Comparison of ENCODE assay signal across 17 cellular contexts in the genomic region with DNA sequence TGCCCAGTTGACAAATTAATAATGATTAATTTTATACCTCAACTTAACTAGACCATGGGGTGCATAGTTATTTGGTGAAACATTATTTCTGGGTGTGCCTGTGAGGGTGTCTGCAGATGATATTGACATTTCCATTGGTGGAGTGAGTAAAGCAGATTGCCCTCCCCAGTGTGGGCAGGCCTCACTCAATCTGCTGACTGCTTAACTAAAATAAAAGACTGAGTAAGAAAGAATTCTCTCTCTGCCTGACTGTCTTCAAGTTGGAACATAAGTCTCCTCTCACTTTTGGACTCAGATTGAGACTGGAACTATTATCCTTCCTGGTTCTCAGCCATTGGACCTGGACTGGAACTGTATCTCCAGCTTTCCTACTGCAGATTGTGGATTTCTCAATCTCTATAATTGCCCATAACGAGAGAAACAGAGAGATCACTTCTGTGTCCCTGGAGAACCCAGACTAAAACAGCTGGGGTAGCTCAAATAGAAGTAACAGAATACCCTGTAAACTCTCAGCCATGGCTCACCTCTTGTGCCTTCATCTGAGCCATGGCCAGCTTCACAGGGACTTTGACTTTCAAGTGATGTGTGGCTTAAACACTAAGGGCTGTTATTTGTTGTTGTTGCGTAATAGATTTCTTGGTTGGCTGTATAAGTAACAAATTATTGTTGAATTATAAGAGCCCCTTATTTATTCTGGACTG.
DNase-seq lines count a peak whose midpoint lies in the region; ATAC-seq and TF ChIP-seq lines count a peak whose summit lies in the region.
"Had no signal": no experiment of that assay in that cellular context is flagged by ENCODE, and none has a peak within 500 bp of the region (broad histone marks: within the 10 kb centered on the region; RNA-seq: fewer than 3 reads in every experiment).

No MANE protein-coding gene starts in this region.

- H3K9me3 Mint-ChIP-seq in nephron progenitor cell: peaks cover 12% of the 10 kb centered on the region

- TF ChIP-seq POLR2A in body of pancreas (IDR thresholded peaks at IDR 0.05): no peak

- H3K4me1 ChIP-seq in GM23248 (ENCODE audit: insufficient read depth) (no peaks in the 10 kb centered on the region), body of pancreas (no peaks in the 10 kb centered on the region), psoas muscle (no peaks in the 10 kb centered on the region)

- H2AFZ ChIP-seq in GM23248: no peak overlapping the region

- H3K4me2 ChIP-seq in GM23248 (ENCODE audit: unreplicated experiment): no peak overlapping the region

- WGBS in GM23248 (ENCODE audit: low coverage in 1 of 2, low lambda C conversion rate in 2 of 2, missing lambda C conversion rate in 2 of 2), 2 experiments: 2 to 3% methylated on average over 2 of the region's 2 CpGs
- WGBS in body of pancreas, 2 donors: 72 to 80% methylated on average over 2 of the region's 2 CpGs
- WGBS in psoas muscle, 3 donors: 19 to 29% (median 20%) methylated on average over 2 of the region's 2 CpGs

- H3K27ac ChIP-seq in GM23248: no peak overlapping the region
- no peak overlapping the region for H3K27ac ChIP-seq in body of pancreas
- H3K27ac ChIP-seq in psoas muscle: peak overlapping the region; percentile 50
- H3K27ac ChIP-seq in WERI-Rb-1: no peak overlapping the region
- H3K27ac ChIP-seq: C4-2B had no signal

- DNase-seq in NCI-H510A treated with DMSO at 0.1 percent for 48 hours (lab: John Stamatoyannopoulos, UW): peak; percentile 24
- DNase-seq in NCI-H510A (lab: John Stamatoyannopoulos, UW): no peak
- DNase-seq in GM23248: peak; percentile 0
- DNase-seq in body of pancreas: no peak
- no peak for DNase-seq in psoas muscle
- DNase-seq in WERI-Rb-1: no peak
- DNase-seq in nephron progenitor cell: no peak
- DNase-seq: Calu3; CD8-positive, alpha-beta memory T cell; MM.1S; NCI-H1048; NCI-H1417 treated with DMSO at 0.1 percent for 48 hours; NCI-H187; NCI-H526 treated with DMSO at 0.1 percent for 48 hours; SHP77 had no signal

- no peak overlapping the region for H3K4me3 Mint-ChIP-seq in nephron progenitor cell
- H3K4me3 Mint-ChIP-seq: CD8-positive, alpha-beta memory T cell had no signal

- in situ Hi-C loops in GM23248 (cut with MboI): no loop called here

- H3K36me3 Mint-ChIP-seq in nephron progenitor cell (ENCODE audit: low read depth): peaks cover 4% of the 10 kb centered on the region
- H3K36me3 Mint-ChIP-seq: CD8-positive, alpha-beta memory T cell had no signal

- no peaks in the 10 kb centered on the region for H3K4me1 Mint-ChIP-seq in nephron progenitor cell
- H3K4me1 Mint-ChIP-seq: CD8-positive, alpha-beta memory T cell had no signal

- no peak overlapping the region for H3K27ac Mint-ChIP-seq in nephron progenitor cell
- H3K27ac Mint-ChIP-seq: CD8-positive, alpha-beta memory T cell had no signal

- intact Hi-C loops in body of pancreas (cut with DNase I): no loop called here
- intact Hi-C loops in psoas muscle (cut with DNase I): no loop called here

- no peaks in the 10 kb centered on the region for H3F3A ChIP-seq in GM23248 (ENCODE audit: insufficient read depth)

- peak; percentile 21 for ATAC-seq in body of pancreas
- ATAC-seq in psoas muscle: peak; percentile 64 to 95 (median 83)
- no peak for ATAC-seq in GM21390 (IDR thresholded peaks at IDR 0.05; ENCODE audit: unreplicated experiment)

- no peaks in the 10 kb centered on the region for H3K9me2 ChIP-seq in GM23248 (ENCODE audit: insufficient read depth)

- H3K79me2 ChIP-seq in GM23248 (ENCODE audit: insufficient read depth): no peaks in the 10 kb centered on the region

- TF ChIP-seq CTCF in body of pancreas (IDR thresholded peaks at IDR 0.05) (no peak), psoas muscle (IDR thresholded peaks at IDR 0.05) (no peak), WERI-Rb-1 (IDR thresholded peaks at IDR 0.05; ENCODE audit: low read depth, low read length) (no peak), nephron progenitor cell (IDR thresholded peaks at IDR 0.05) (no peak)

- H3K9me3 ChIP-seq in GM23248 (ENCODE audit: low read depth) (no peaks in the 10 kb centered on the region), body of pancreas (no peaks in the 10 kb centered on the region), psoas muscle (no peaks in the 10 kb centered on the region), WERI-Rb-1 (ENCODE audit: severe bottlenecking) (peaks cover 6% of the 10 kb centered on the region)

- no peaks in the 10 kb centered on the region for H3K36me3 ChIP-seq in GM23248 (ENCODE audit: low read depth)
- no peaks in the 10 kb centered on the region for H3K36me3 ChIP-seq in body of pancreas (replicated peaks in 1 of 2; ENCODE audit: insufficient read depth in 1 of 2, low read depth in 2 of 2)
- no peaks in the 10 kb centered on the region for H3K36me3 ChIP-seq in psoas muscle (ENCODE audit: insufficient read depth in 1 of 2, low read depth in 1 of 2)
- H3K36me3 ChIP-seq in WERI-Rb-1: no peaks in the 10 kb centered on the region

- H3K4me3 ChIP-seq in GM23248 (no peak overlapping the region), body of pancreas (no peak overlapping the region), psoas muscle (no peak overlapping the region), WERI-Rb-1 (ENCODE audit: low read depth, low read length) (no peak overlapping the region)

- H3K27me3 ChIP-seq in GM23248 (replicated peaks; ENCODE audit: insufficient read depth): no peaks in the 10 kb centered on the region
- H3K27me3 ChIP-seq in body of pancreas: no peaks in the 10 kb centered on the region
- no peaks in the 10 kb centered on the region for H3K27me3 ChIP-seq in psoas muscle (ENCODE audit: insufficient read depth in 3 of 3, low read length in 2 of 3)
- H3K27me3 ChIP-seq in WERI-Rb-1 (ENCODE audit: insufficient read depth, low read depth, severe bottlenecking): no peaks in the 10 kb centered on the region

- H4K20me1 ChIP-seq in GM23248 (ENCODE audit: insufficient read depth): no peaks in the 10 kb centered on the region

- H3K9ac ChIP-seq in GM23248: no peak overlapping the region

- H3K27me3 Mint-ChIP-seq in nephron progenitor cell (ENCODE audit: low read depth, poor library complexity): no peaks in the 10 kb centered on the region
- H3K27me3 Mint-ChIP-seq: CD8-positive, alpha-beta memory T cell had no signal

Comparison
In these comparisons a context has a peak if more than half of its experiments do, and no peak if none do; other contexts are left out.
1. DNase-seq: peak in NCI-H510A treated with DMSO at 0.1 percent for 48 hours (single experiment) and GM23248 (single experiment); none in NCI-H510A (single experiment), body of pancreas (0 of 4), psoas muscle (0 of 2), WERI-Rb-1 (single experiment) and nephron progenitor cell (single experiment).